Comparison of ENCODE assay signal across 9 cellular contexts in the genomic region with DNA sequence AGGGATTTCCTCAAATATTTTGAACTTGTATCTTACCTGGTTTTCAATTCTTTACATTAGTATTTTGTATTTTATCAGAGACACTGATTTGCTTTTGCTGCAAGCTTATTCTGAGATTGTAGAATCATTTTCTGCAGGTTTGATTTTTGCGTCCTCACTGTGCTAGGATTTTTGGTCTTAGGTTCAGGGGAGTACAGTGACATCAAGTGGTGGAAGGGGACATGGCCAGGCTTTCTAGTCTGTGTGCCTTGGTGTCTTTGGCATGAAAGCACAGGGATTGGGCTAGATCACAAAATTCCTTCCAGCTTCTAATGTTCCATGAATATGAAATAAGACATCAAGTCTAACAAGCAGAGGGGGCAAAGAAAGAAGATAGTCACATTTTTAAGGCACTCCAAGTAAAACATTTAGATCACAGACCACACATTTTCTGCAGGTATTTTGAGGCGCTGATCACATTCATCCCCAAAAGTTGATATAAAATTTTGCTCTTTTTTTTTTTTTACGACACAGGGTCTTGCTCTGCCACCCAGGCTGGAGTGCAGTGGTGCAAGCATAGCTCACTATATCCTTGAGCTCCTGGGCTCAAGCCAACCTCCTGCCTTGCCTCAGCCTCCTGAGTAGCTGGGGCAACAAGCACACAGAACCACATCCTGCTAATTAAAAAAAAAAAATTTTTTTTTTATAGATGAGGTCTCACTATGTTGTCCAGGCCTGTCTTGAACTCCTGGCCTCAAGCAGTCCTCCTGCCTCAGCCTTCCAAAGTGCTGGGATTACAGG.
A peak's percentile ranks its signal among the peaks of the same experiment; 100 is the strongest.
DNase-seq lines count a peak whose midpoint lies in the region; ATAC-seq and TF ChIP-seq lines count a peak whose summit lies in the region.
"Had no signal": no experiment of that assay in that cellular context is flagged by ENCODE, and none has a peak within 500 bp of the region (broad histone marks: within the 10 kb centered on the region; RNA-seq: fewer than 3 reads in every experiment).

No MANE protein-coding gene starts in this region.

- no peak overlapping the region for H3K27ac Mint-ChIP-seq in Calu3 (ENCODE audit: unreplicated experiment)
- H3K27ac Mint-ChIP-seq in activated naive CD8-positive, alpha-beta T cell treated with anti-CD3 and anti-CD28 coated beads for 36 hours: no peak overlapping the region

- DNase-seq in Calu3 (peak; percentile 16), NCI-H526 treated with DMSO at 0.1 percent for 48 hours (lab: John Stamatoyannopoulos, UW) (peak; percentile 60), cerebellar cortex (ENCODE audit: low spot score) (peak; percentile 83), left lobe of liver (ENCODE audit: low spot score) (no peak), MG63 (no peak)
- DNase-seq in activated naive CD8-positive, alpha-beta T cell treated with anti-CD3 and anti-CD28 coated beads for 36 hours: no peak
- DNase-seq: naive B cell had no signal

- H3K4me3 Mint-ChIP-seq in Calu3 (ENCODE audit: low read depth, unreplicated experiment): no peak overlapping the region
- no peak overlapping the region for H3K4me3 Mint-ChIP-seq in activated naive CD8-positive, alpha-beta T cell treated with anti-CD3 and anti-CD28 coated beads for 36 hours
- H3K4me3 Mint-ChIP-seq: naive B cell had no signal

- H3K27me3 Mint-ChIP-seq in Calu3 (ENCODE audit: unreplicated experiment): no peaks in the 10 kb centered on the region
- peaks cover 10% of the 10 kb centered on the region for H3K27me3 Mint-ChIP-seq in activated naive CD8-positive, alpha-beta T cell treated with anti-CD3 and anti-CD28 coated beads for 36 hours

- intact Hi-C loops in Calu3 (cut with micrococcal nuclease; ENCODE audit: unreplicated experiment): loop anchor here (5.0 kb wide), 1 partner anchor 753 kb away; no protein-coding TSS in a partner anchor

- CTCF ChIA-PET in Calu3 (lab: Charles Lee): no interaction called here

- no TSS peak for BruUV-seq in Calu3 (replicated peaks; lab: Mats Ljungman, UMichigan)

- H3K36me3 Mint-ChIP-seq in Calu3 (ENCODE audit: insufficient read depth, unreplicated experiment): no peaks in the 10 kb centered on the region
- H3K36me3 Mint-ChIP-seq in activated naive CD8-positive, alpha-beta T cell treated with anti-CD3 and anti-CD28 coated beads for 36 hours: no peaks in the 10 kb centered on the region
- H3K36me3 Mint-ChIP-seq: naive B cell had no signal

- ATAC-seq in HG02852 (IDR thresholded peaks at IDR 0.05; ENCODE audit: unreplicated experiment): peak; percentile 69
- ATAC-seq in left lobe of liver: peak; percentile 95
- no peak for ATAC-seq in GM21515 (IDR thresholded peaks at IDR 0.05; ENCODE audit: unreplicated experiment)

- H3K4me3 ChIP-seq in MG63: no peak overlapping the region

- H3K9me3 Mint-ChIP-seq in Calu3 (ENCODE audit: low read depth, unreplicated experiment): no peaks in the 10 kb centered on the region
- H3K9me3 Mint-ChIP-seq in activated naive CD8-positive, alpha-beta T cell treated with anti-CD3 and anti-CD28 coated beads for 36 hours: no peaks in the 10 kb centered on the region
- H3K9me3 Mint-ChIP-seq: naive B cell had no signal

- H3K4me1 Mint-ChIP-seq in Calu3 (ENCODE audit: low read depth, unreplicated experiment): peaks cover 2% of the 10 kb centered on the region
- no peaks in the 10 kb centered on the region for H3K4me1 Mint-ChIP-seq in activated naive CD8-positive, alpha-beta T cell treated with anti-CD3 and anti-CD28 coated beads for 36 hours
- H3K4me1 Mint-ChIP-seq: naive B cell had no signal

- H3K9me3 ChIP-seq in MG63: no peaks in the 10 kb centered on the region

- no peaks in the 10 kb centered on the region for H3K36me3 ChIP-seq in MG63

- no peaks in the 10 kb centered on the region for H3K27me3 ChIP-seq in MG63

- TF ChIP-seq CTCF in Calu3 (IDR thresholded peaks at IDR 0.05; ENCODE audit: unreplicated experiment): peak; percentile 28

Comparison
In these comparisons a context has a peak if more than half of its experiments do, and no peak if none do; other contexts are left out.
1. DNase-seq: peak in Calu3 (single experiment), NCI-H526 treated with DMSO at 0.1 percent for 48 hours (single experiment) and cerebellar cortex (single experiment); none in left lobe of liver (single experiment), MG63 (single experiment) and activated naive CD8-positive, alpha-beta T cell treated with anti-CD3 and anti-CD28 coated beads for 36 hours (single experiment).